13 cellular contexts compared by ENCODE assay signal in genomic region chr6:33609444-33610034, GRCh38. TPM values are rescaled to one million over a fixed set of nuclear protein-coding genes. Genes with fewer than 3 reads are reported as not detected.
A peak's percentile ranks its signal among the peaks of the same experiment; 100 is the strongest.
DNase-seq lines count a peak whose midpoint lies in the region; ATAC-seq, FAIRE-seq and TF ChIP-seq lines count a peak whose summit lies in the region.
"Had no signal": no experiment of that assay in that cellular context is flagged by ENCODE, and none has a peak within 500 bp of the region (broad histone marks: within the 10 kb centered on the region; RNA-seq: fewer than 3 reads in every experiment).

No MANE protein-coding gene starts in this region.

- dilution Hi-C loops in endothelial cell of umbilical vein (cut with MboI; ENCODE audit: extremely low pct_ligation_motif_present, low sequenced_read_pairs): no loop called here

- no CpG with 5 or more reads among the region's 9 CpGs for WGBS in mesendoderm (ENCODE audit: extremely low coverage, insufficient coverage, low lambda C conversion rate)

- no peaks in the 10 kb centered on the region for H3K9me3 ChIP-seq in endothelial cell of umbilical vein (replicated peaks; ENCODE audit: control insufficient read depth, insufficient read depth, low read length)
- H3K9me3 ChIP-seq in vagina: no peaks in the 10 kb centered on the region

- H4K5ac ChIP-seq in mesendoderm (ENCODE audit: low read length): no peak overlapping the region

- no TSS peak for BruUV-seq in endothelial cell of umbilical vein (replicated peaks; lab: Mats Ljungman, UMichigan)

- H2AFZ ChIP-seq in endothelial cell of umbilical vein (ENCODE audit: low read depth, low read length): peak overlapping the region; percentile 97

- H3K4me1 ChIP-seq in endothelial cell of umbilical vein (ENCODE audit: control insufficient read depth, extremely low read depth, insufficient read depth, low read length) (peaks cover 20% of the 10 kb centered on the region), vagina (peaks cover 41% of the 10 kb centered on the region), mesendoderm (ENCODE audit: control insufficient read depth, low read depth, low read length) (peaks cover 2% of the 10 kb centered on the region)

- no peaks in the 10 kb centered on the region for H3K36me3 ChIP-seq in endothelial cell of umbilical vein (ENCODE audit: control insufficient read depth in 2 of 2, extremely low read depth in 1 of 2, insufficient read depth in 2 of 2, low read length in 2 of 2)
- no peaks in the 10 kb centered on the region for H3K36me3 ChIP-seq in vagina
- no peaks in the 10 kb centered on the region for H3K36me3 ChIP-seq in mesendoderm (ENCODE audit: control insufficient read depth, insufficient read depth, low read length)

- no peak overlapping the region for H2AK5ac ChIP-seq in mesendoderm (ENCODE audit: low read length)

- H4K20me1 ChIP-seq in endothelial cell of umbilical vein (replicated peaks; ENCODE audit: control insufficient read depth, extremely low read depth, insufficient read depth, low read length): no peaks in the 10 kb centered on the region

- no peak overlapping the region for H3K18ac ChIP-seq in mesendoderm (ENCODE audit: low read length)

- H3K56ac ChIP-seq in mesendoderm (ENCODE audit: low read length): no peak overlapping the region

- H3K79me2 ChIP-seq in endothelial cell of umbilical vein (ENCODE audit: control insufficient read depth, insufficient read depth, low read length) (no peaks in the 10 kb centered on the region), mesendoderm (ENCODE audit: control insufficient read depth, insufficient read depth, low read length) (no peaks in the 10 kb centered on the region)

- CTCF ChIA-PET in endothelial cell of umbilical vein (lab: Charles Lee): interaction anchor here (0.6 to 2.8 kb wide), 4 partner anchors 15 to 63 kb away, joined by 3 to 10 read pairs (median 4); partner anchors contain the start of gene BAK1

- peak overlapping the region; percentile 54 for H3K27ac ChIP-seq in endothelial cell of umbilical vein (ENCODE audit: insufficient read depth, low read depth, low read length)
- H3K27ac ChIP-seq in vagina: peak overlapping the region; percentile 73
- H3K27ac ChIP-seq in mesendoderm (ENCODE audit: low read depth, low read length): no peak overlapping the region

- intact Hi-C loops in Right ventricle myocardium inferior (cut with DNase I): loop anchor here (2.0 kb wide), 1 partner anchor 19 kb away; no protein-coding TSS in a partner anchor
- intact Hi-C loops in cardiac septum (cut with DNase I): no loop called here
- intact Hi-C loops in endothelial cell of umbilical vein (cut with micrococcal nuclease): loop anchor here (2.0 kb wide), 1 partner anchor 21 kb away; no protein-coding TSS in a partner anchor
- intact Hi-C loops in vagina (cut with DNase I): no loop called here

- H3K27me3 ChIP-seq in endothelial cell of umbilical vein (ENCODE audit: control insufficient read depth in 2 of 2, insufficient read depth in 2 of 2, low read length in 2 of 2) (no peaks in the 10 kb centered on the region), vagina (no peaks in the 10 kb centered on the region), mesendoderm (ENCODE audit: insufficient read depth, low read length, poor library complexity) (no peaks in the 10 kb centered on the region)

- H2BK15ac ChIP-seq in mesendoderm (replicated peaks; ENCODE audit: low read depth): no peak overlapping the region

- no peak overlapping the region for H3K4ac ChIP-seq in mesendoderm (ENCODE audit: low read depth, low read length)

- H4K8ac ChIP-seq in mesendoderm (ENCODE audit: low read depth, low read length): no peak overlapping the region

- no peak overlapping the region for H3K4me2 ChIP-seq in endothelial cell of umbilical vein (ENCODE audit: insufficient read depth, low read length)
- no peak overlapping the region for H3K4me2 ChIP-seq in mesendoderm (ENCODE audit: low read length)

- peak; percentile 63 for TF ChIP-seq POLR2A in endothelial cell of umbilical vein (IDR thresholded peaks at IDR 0.05; ENCODE audit: low read depth, low read length)
- TF ChIP-seq POLR2A in vagina (IDR thresholded peaks at IDR 0.05): no peak

- POLR2A ChIA-PET in endothelial cell of umbilical vein (lab: Charles Lee): no interaction called here

- peak; percentile 59 for FAIRE-seq in endothelial cell of umbilical vein (lab: Jason Lieb, UNC)

- no peaks in the 10 kb centered on the region for H3K79me1 ChIP-seq in mesendoderm (ENCODE audit: low read length)

- H2BK120ac ChIP-seq in mesendoderm (ENCODE audit: low read depth, low read length): no peak overlapping the region

- DNase-seq in Right ventricle myocardium inferior (ENCODE audit: missing footprints) (peak; percentile 76), cardiac septum (ENCODE audit: low spot score) (no peak), endothelial cell of umbilical vein (ENCODE audit: low read depth, low spot score) (no peak), myocyte (ENCODE audit: low read depth) (peak; percentile 92), vagina (ENCODE audit: extremely low spot score in 2 of 2) (no peak), mesendoderm (no peak), HT-29 (ENCODE audit: low spot score) (no peak)
- DNase-seq: 8988T; activated CD4-positive, alpha-beta T cell treated with anti-CD3 and anti-CD28 coated beads for 4 hours; amygdala; posterior cingulate gyrus; RPMI8226 had no signal

- H3K23ac ChIP-seq in mesendoderm (ENCODE audit: low read length): no peak overlapping the region

- no peak for TF ChIP-seq CTCF in endothelial cell of umbilical vein (IDR thresholded peaks at IDR 0.05; ENCODE audit: extremely low read depth in 1 of 2, insufficient read depth in 1 of 2, low read depth in 1 of 2, low read length in 2 of 2)
- TF ChIP-seq CTCF in vagina (IDR thresholded peaks at IDR 0.05): no peak

- H3K9ac ChIP-seq in endothelial cell of umbilical vein (replicated peaks; ENCODE audit: extremely low read depth, insufficient read depth, low read length) (no peak overlapping the region), mesendoderm (ENCODE audit: low read length) (no peak overlapping the region)

- H3K4me3 ChIP-seq in endothelial cell of umbilical vein (replicated peaks in 1 of 3; ENCODE audit: insufficient read depth in 1 of 3, low read depth in 1 of 3, low read length in 3 of 3) (no peak overlapping the region), vagina (no peak overlapping the region), mesendoderm (ENCODE audit: low read length) (no peak overlapping the region)

- peak; percentile 77 for ATAC-seq in Right ventricle myocardium inferior
- no peak for ATAC-seq in HG02870 (IDR thresholded peaks at IDR 0.05; ENCODE audit: unreplicated experiment)

- no peaks in the 10 kb centered on the region for H3K9me1 ChIP-seq in endothelial cell of umbilical vein (replicated peaks; ENCODE audit: control insufficient read depth, extremely low read depth, insufficient read depth, low read length)

- H2BK5ac ChIP-seq in mesendoderm (ENCODE audit: low read length): no peak overlapping the region

TF ChIP-seq in endothelial cell of umbilical vein, 7 proteins besides CTCF, POLR2A, EP300 and RAD21:
- TF ChIP-seq JUN (IDR thresholded peaks at IDR 0.05; ENCODE audit: borderline replicate concordance, insufficient read depth, insufficient read length, low read depth) (no peak), FOS (IDR thresholded peaks at IDR 0.05; ENCODE audit: borderline replicate concordance, insufficient read depth, low read length) (no peak), MAX (IDR thresholded peaks at IDR 0.05; ENCODE audit: insufficient read depth, insufficient read length) (no peak), EZH2 (IDR thresholded peaks at IDR 0.05; ENCODE audit: borderline replicate concordance, low read depth, low read length, severe bottlenecking) (no peak), GATA2 (IDR thresholded peaks at IDR 0.05; ENCODE audit: insufficient read depth, insufficient read length, low read depth, low read length) (no peak), POLR2AphosphoS5 (IDR thresholded peaks at IDR 0.05; ENCODE audit: insufficient read depth, low read depth, low read length) (no peak), MYC (IDR thresholded peaks at IDR 0.05; ENCODE audit: low read depth, low read length) (no peak)

RNA-seq across cellular contexts. Expression of gene ITPR3, which starts 11.6 kb away (rescaled TPM):
- 8.0 TPM for total RNA-seq in Right ventricle myocardium inferior
- 6.9 TPM for total RNA-seq in cardiac septum
- total RNA-seq in endothelial cell of umbilical vein: 40.5 and 52.2 TPM in 2 replicates
- polyA plus RNA-seq in endothelial cell of umbilical vein: 28.8 and 31.9 TPM in 2 replicates
- 21.2 and 23.9 TPM in 2 replicates for polyA plus RNA-seq in endothelial cell of umbilical vein (2011; cell fraction: cytosol; rRNA removed)
- 168 and 176 TPM in 2 replicates for polyA plus RNA-seq in endothelial cell of umbilical vein (2011; cell fraction: nucleus; rRNA removed)
- 31.8 and 34.2 TPM in 2 replicates for polyA plus RNA-seq in endothelial cell of umbilical vein (2012)
- polyA minus RNA-seq in endothelial cell of umbilical vein: 46.8 and 51.3 TPM in 2 replicates
- polyA minus RNA-seq in endothelial cell of umbilical vein (2011; cell fraction: cytosol; rRNA and poly(A)+ RNA removed): 53.1 TPM
- 40.9 and 48.2 TPM in 2 replicates for polyA minus RNA-seq in endothelial cell of umbilical vein (2011; cell fraction: nucleus; rRNA and poly(A)+ RNA removed)
- 15.7 and 17.3 TPM in 2 replicates for total RNA-seq in myocyte
- polyA plus RNA-seq in myocyte (2012): 87.4 TPM
- total RNA-seq in vagina: 50.1 TPM
- 9.8 TPM for polyA plus RNA-seq in mesendoderm (2013, experiment 1 of 2)
- 9.6 TPM for polyA plus RNA-seq in mesendoderm (2013, experiment 2 of 2)
- total RNA-seq in HT-29 (2014; rRNA removed; shearing (Covaris generic)): 92.2 and 110 TPM in 2 replicates

RNA-seq across cellular contexts. Expression of gene BAK1, which starts 29.5 kb away (rescaled TPM):
- total RNA-seq in Right ventricle myocardium inferior (25.4 TPM), cardiac septum (18.8 TPM), endothelial cell of umbilical vein (25.4 and 27.5 TPM in 2 replicates), myocyte (23.9 and 27.3 TPM in 2 replicates), vagina (19.2 TPM)
- polyA plus RNA-seq in endothelial cell of umbilical vein: 37.1 and 39.8 TPM in 2 replicates
- polyA plus RNA-seq in endothelial cell of umbilical vein (2011; cell fraction: cytosol; rRNA removed): 24.6 and 27.6 TPM in 2 replicates
- polyA plus RNA-seq in endothelial cell of umbilical vein (2011; cell fraction: nucleus; rRNA removed): 15.3 and 17.0 TPM in 2 replicates
- 29.1 and 30.7 TPM in 2 replicates for polyA plus RNA-seq in endothelial cell of umbilical vein (2012)
- 32.9 and 34.5 TPM in 2 replicates for polyA minus RNA-seq in endothelial cell of umbilical vein
- polyA minus RNA-seq in endothelial cell of umbilical vein (2011; cell fraction: cytosol; rRNA and poly(A)+ RNA removed): 19.3 TPM
- polyA minus RNA-seq in endothelial cell of umbilical vein (2011; cell fraction: nucleus; rRNA and poly(A)+ RNA removed): 6.8 and 7.2 TPM in 2 replicates
- polyA plus RNA-seq in myocyte (2012): 41.2 TPM
- 20.5 TPM for polyA plus RNA-seq in mesendoderm (2013, experiment 1 of 2)
- 21.1 TPM for polyA plus RNA-seq in mesendoderm (2013, experiment 2 of 2)
- total RNA-seq in HT-29 (2014; rRNA removed; shearing (Covaris generic)): 19.7 and 27.8 TPM in 2 replicates

Comparison
In these comparisons a context has a peak if more than half of its experiments do, and no peak if none do; other contexts are left out.
1. DNase-seq: peak in Right ventricle myocardium inferior (single experiment) and myocyte (single experiment); none in cardiac septum (single experiment), endothelial cell of umbilical vein (single experiment), vagina (0 of 2), mesendoderm (single experiment) and HT-29 (single experiment).
2. intact Hi-C loops: an anchor here in Right ventricle myocardium inferior (2.0 kb wide) and endothelial cell of umbilical vein (2.0 kb wide); none called in cardiac septum and vagina.